ENCODE assay signal across 22 cellular contexts in the genomic region with DNA sequence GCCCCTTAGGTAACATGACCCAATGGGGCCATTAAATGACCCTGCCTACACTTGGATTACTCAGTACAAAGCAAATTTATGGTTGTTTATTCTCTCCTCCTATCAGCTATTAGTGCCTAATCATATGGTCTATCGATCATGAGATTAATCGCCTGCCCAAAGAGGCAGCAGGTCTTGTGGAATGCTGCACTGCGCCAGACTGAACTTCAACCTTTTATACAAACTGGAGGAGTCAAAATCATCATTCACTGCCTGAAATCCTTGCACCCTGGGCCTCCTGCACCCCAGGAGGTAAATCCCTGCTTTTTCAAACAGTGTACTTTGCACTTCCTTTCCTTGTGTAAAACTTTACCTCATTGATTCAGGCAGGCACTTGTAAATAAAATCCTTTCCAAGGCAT.
A peak's percentile ranks its signal among the peaks of the same experiment; 100 is the strongest.
DNase-seq lines count a peak whose midpoint lies in the region; ATAC-seq and TF ChIP-seq lines count a peak whose summit lies in the region.
"Had no signal": no experiment of that assay in that cellular context is flagged by ENCODE, and none has a peak within 500 bp of the region (broad histone marks: within the 10 kb centered on the region; RNA-seq: fewer than 3 reads in every experiment).

No MANE protein-coding gene starts in this region.

- H3K27ac ChIP-seq in substantia nigra (ENCODE audit: low read depth, low read length, poor library complexity, severe bottlenecking): peak overlapping the region; percentile 52
- H3K27ac ChIP-seq: brain microvascular endothelial cell, C4-2B had no signal

- no peak for TF ChIP-seq CTCF in Calu3 (IDR thresholded peaks at IDR 0.05; ENCODE audit: unreplicated experiment)
- TF ChIP-seq CTCF in brain (conservative IDR thresholded peaks at IDR 0.05): no peak
- no peak for TF ChIP-seq CTCF in mesothelial cell of epicardium (IDR thresholded peaks at IDR 0.05; ENCODE audit: unreplicated experiment)

- H3K4me1 Mint-ChIP-seq in Calu3 (ENCODE audit: low read depth, unreplicated experiment) (peaks cover 63% of the 10 kb centered on the region), brain (peaks cover 81% of the 10 kb centered on the region), mesothelial cell of epicardium (peaks cover 73% of the 10 kb centered on the region)
- H3K4me1 Mint-ChIP-seq in activated naive CD8-positive, alpha-beta T cell treated with anti-CD3 and anti-CD28 coated beads, Interleukin-2, amount 50 U/mL, for 24 hours: peaks cover 3% of the 10 kb centered on the region

- H3K4me3 Mint-ChIP-seq in Calu3 (ENCODE audit: low read depth, unreplicated experiment): no peak overlapping the region
- H3K4me3 Mint-ChIP-seq in brain: peak overlapping the region in 2 of 5 experiments; percentile 11 to 31
- H3K4me3 Mint-ChIP-seq in mesothelial cell of epicardium: peak overlapping the region; percentile 2
- no peak overlapping the region for H3K4me3 Mint-ChIP-seq in activated naive CD8-positive, alpha-beta T cell treated with anti-CD3 and anti-CD28 coated beads, Interleukin-2, amount 50 U/mL, for 24 hours
- H3K4me3 Mint-ChIP-seq: activated CD8-positive, alpha-beta memory T cell treated with anti-CD3 and anti-CD28 coated beads, Interleukin-2, amount 10 ng/mL, durations not matched to agents 7 days and 5 days; activated naive CD8-positive, alpha-beta T cell; stimulated activated naive CD8-positive, alpha-beta T cell treated with anti-CD3 and anti-CD28 coated beads, Interleukin-15, amount 100 ng/mL, for 72 hours had no signal

- DNase-seq in Calu3: no peak
- DNase-seq in mesothelial cell of epicardium (ENCODE audit: low spot score in 2 of 2, unreplicated experiment in 2 of 2): no peak
- no peak for DNase-seq in substantia nigra (lab: John Stamatoyannopoulos, UW)
- DNase-seq in activated naive CD8-positive, alpha-beta T cell treated with anti-CD3 and anti-CD28 coated beads, Interleukin-2, amount 50 U/mL, for 24 hours: no peak
- no peak for DNase-seq in CD1c-positive myeloid dendritic cell (ENCODE audit: extremely low spot score)
- DNase-seq in stimulated activated CD4-positive, alpha-beta T cell treated with anti-CD3 and anti-CD28 coated beads, Interleukin-4, amount 100 ng/mL, for 24 hours: no peak
- DNase-seq: activated CD8-positive, alpha-beta memory T cell treated with anti-CD3 and anti-CD28 coated beads, Interleukin-2, amount 10 ng/mL, durations not matched to agents 7 days and 5 days; brain microvascular endothelial cell; GDM1; heart left ventricle; IMR-90; MG63; NCI-H146; NCI-H2171; NCI-H748 treated with DMSO at 0.1 percent for 48 hours; SHP77; stimulated activated CD4-positive, alpha-beta T cell treated with anti-CD3 and anti-CD28 coated beads, Interleukin-2, amount 100 ng/mL, for 48 hours; stimulated activated naive CD8-positive, alpha-beta T cell treated with anti-CD3 and anti-CD28 coated beads, Interleukin-15, amount 100 ng/mL, for 72 hours had no signal

- intact Hi-C loops in Calu3 (cut with micrococcal nuclease; ENCODE audit: unreplicated experiment): loop anchor here (2.0 to 10.0 kb wide), 4 partner anchors 69 to 187 kb away; a partner anchor contains a TSS

- H3K27me3 Mint-ChIP-seq in Calu3 (ENCODE audit: unreplicated experiment) (no peaks in the 10 kb centered on the region), brain (peaks cover 4% of the 10 kb centered on the region), mesothelial cell of epicardium (ENCODE audit: low read depth) (no peaks in the 10 kb centered on the region)
- no peaks in the 10 kb centered on the region for H3K27me3 Mint-ChIP-seq in activated naive CD8-positive, alpha-beta T cell treated with anti-CD3 and anti-CD28 coated beads, Interleukin-2, amount 50 U/mL, for 24 hours

- CTCF ChIA-PET in Calu3 (lab: Charles Lee): interaction anchor here (0.6 to 1.3 kb wide), 4 partner anchors 11 to 133 kb away, joined by 3 to 5 read pairs (median 4); no protein-coding TSS in a partner anchor

- BruUV-seq in Calu3 (replicated peaks; lab: Mats Ljungman, UMichigan): no TSS peak

- H3K36me3 Mint-ChIP-seq in Calu3 (ENCODE audit: insufficient read depth, unreplicated experiment) (no peaks in the 10 kb centered on the region), brain (peaks cover 4% of the 10 kb centered on the region), mesothelial cell of epicardium (no peaks in the 10 kb centered on the region)
- no peaks in the 10 kb centered on the region for H3K36me3 Mint-ChIP-seq in activated naive CD8-positive, alpha-beta T cell treated with anti-CD3 and anti-CD28 coated beads, Interleukin-2, amount 50 U/mL, for 24 hours (ENCODE audit: low read depth)
- H3K36me3 Mint-ChIP-seq: activated CD8-positive, alpha-beta memory T cell treated with anti-CD3 and anti-CD28 coated beads, Interleukin-2, amount 10 ng/mL, durations not matched to agents 7 days and 5 days; activated naive CD8-positive, alpha-beta T cell had no signal

- no peak for ATAC-seq in activated naive CD8-positive, alpha-beta T cell treated with anti-CD3 and anti-CD28 coated beads, Interleukin-2, amount 50 U/mL, for 24 hours
- ATAC-seq in HG02973 (IDR thresholded peaks at IDR 0.05; ENCODE audit: unreplicated experiment): no peak
- ATAC-seq: activated CD8-positive, alpha-beta memory T cell treated with anti-CD3 and anti-CD28 coated beads, Interleukin-2, amount 10 ng/mL, durations not matched to agents 7 days and 5 days; stimulated activated naive CD8-positive, alpha-beta T cell treated with anti-CD3 and anti-CD28 coated beads, Interleukin-15, amount 100 ng/mL, for 72 hours had no signal

- H3K27ac Mint-ChIP-seq in Calu3 (ENCODE audit: unreplicated experiment) (peak overlapping the region; percentile 77), brain (peak overlapping the region in 4 of 5 experiments; percentile 25 to 83 (median 48)), mesothelial cell of epicardium (peak overlapping the region; percentile 95)
- no peak overlapping the region for H3K27ac Mint-ChIP-seq in activated naive CD8-positive, alpha-beta T cell treated with anti-CD3 and anti-CD28 coated beads, Interleukin-2, amount 50 U/mL, for 24 hours
- H3K27ac Mint-ChIP-seq: activated CD8-positive, alpha-beta memory T cell treated with anti-CD3 and anti-CD28 coated beads, Interleukin-2, amount 10 ng/mL, durations not matched to agents 7 days and 5 days; activated naive CD8-positive, alpha-beta T cell; stimulated activated naive CD8-positive, alpha-beta T cell treated with anti-CD3 and anti-CD28 coated beads, Interleukin-15, amount 100 ng/mL, for 72 hours had no signal

- H3K9me3 Mint-ChIP-seq in Calu3 (ENCODE audit: low read depth, unreplicated experiment): no peaks in the 10 kb centered on the region
- peaks cover 0 to 3% (median 0%) of the 10 kb centered on the region in 5 experiments for H3K9me3 Mint-ChIP-seq in brain
- H3K9me3 Mint-ChIP-seq in mesothelial cell of epicardium: no peaks in the 10 kb centered on the region
- no peaks in the 10 kb centered on the region for H3K9me3 Mint-ChIP-seq in activated naive CD8-positive, alpha-beta T cell treated with anti-CD3 and anti-CD28 coated beads, Interleukin-2, amount 50 U/mL, for 24 hours
- H3K9me3 Mint-ChIP-seq: stimulated activated naive CD8-positive, alpha-beta T cell treated with anti-CD3 and anti-CD28 coated beads, Interleukin-15, amount 100 ng/mL, for 72 hours had no signal
